Comparison of ENCODE assay signal across 1 cellular context in genomic region chr16:28089992-28090365, GRCh38.
TF ChIP-seq lines count a peak whose summit lies in the region.

No MANE protein-coding gene starts in this region.

TF ChIP-seq in GM12878, 131 proteins besides CTCF, POLR2A, EP300 and RAD21:
- no peak for TF ChIP-seq SMARCA5 (IDR thresholded peaks at IDR 0.05)
- TF ChIP-seq TCF7 (IDR thresholded peaks at IDR 0.05; ENCODE audit: borderline replicate concordance): no peak
- TF ChIP-seq IKZF2 (IDR thresholded peaks at IDR 0.05): no peak
- no peak for TF ChIP-seq FOXM1 (IDR thresholded peaks at IDR 0.05; ENCODE audit: low read depth, low read length)
- no peak for TF ChIP-seq CREM (IDR thresholded peaks at IDR 0.05; ENCODE audit: low read depth)
- TF ChIP-seq ZNF207 (IDR thresholded peaks at IDR 0.05; ENCODE audit: borderline replicate concordance): no peak
- no peak for TF ChIP-seq RELB (IDR thresholded peaks at IDR 0.05; ENCODE audit: low read depth)
